Comparison of ENCODE assay signal across 10 cellular contexts in the genomic region with DNA sequence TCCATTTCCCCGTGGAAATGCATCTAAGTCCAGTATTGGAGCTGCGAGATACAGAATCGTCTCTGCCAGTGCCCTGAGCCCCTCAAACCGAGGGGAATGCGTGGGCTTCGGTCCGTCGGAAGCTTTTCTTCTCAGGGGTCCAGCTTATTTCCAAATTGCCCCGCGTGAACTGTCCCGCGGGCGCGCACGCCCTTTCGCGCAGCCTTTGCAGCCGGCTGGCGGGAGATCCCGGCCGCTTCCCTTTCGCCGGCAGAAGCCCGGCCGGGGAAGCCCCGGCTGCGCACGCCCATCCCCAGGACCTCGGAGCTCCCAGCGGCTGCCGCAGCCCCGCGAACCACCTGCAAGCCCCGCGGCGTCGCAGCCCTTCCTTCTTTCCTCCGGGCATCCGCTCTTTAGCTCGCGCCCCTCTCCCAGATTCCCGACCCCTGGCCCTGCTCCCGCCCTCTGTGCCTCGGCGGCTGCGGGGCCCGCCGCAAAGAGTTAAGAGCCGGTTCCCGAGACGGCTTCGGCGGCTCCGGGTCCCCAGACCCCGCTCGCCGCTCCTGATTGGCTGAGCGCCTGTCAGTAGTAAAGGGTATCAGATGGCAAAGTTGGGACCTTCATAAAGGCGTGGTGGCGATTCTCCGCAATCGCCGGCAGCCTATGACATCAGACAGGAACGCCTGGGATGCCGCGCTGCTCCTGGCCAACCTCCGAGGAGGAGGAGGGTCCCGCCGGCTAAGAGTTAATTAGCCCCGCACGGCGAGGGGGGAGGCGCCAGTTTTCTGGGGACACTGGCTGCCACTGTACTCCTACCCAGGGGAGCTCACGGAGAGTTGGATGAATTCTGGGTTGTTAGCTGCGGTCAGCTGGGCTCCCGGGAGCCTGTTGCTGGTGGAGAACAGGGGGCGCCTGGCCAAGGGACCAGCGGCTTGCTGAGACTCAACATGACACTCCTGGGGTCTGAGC. TPM values are rescaled to one million over a fixed set of nuclear protein-coding genes. Genes with fewer than 3 reads are reported as not detected.
DNase-seq lines count a peak whose midpoint lies in the region; FAIRE-seq and TF ChIP-seq lines count a peak whose summit lies in the region.
"Had no signal": no experiment of that assay in that cellular context is flagged by ENCODE, and none has a peak within 500 bp of the region (broad histone marks: within the 10 kb centered on the region; RNA-seq: fewer than 3 reads in every experiment).

A gene with protein sequence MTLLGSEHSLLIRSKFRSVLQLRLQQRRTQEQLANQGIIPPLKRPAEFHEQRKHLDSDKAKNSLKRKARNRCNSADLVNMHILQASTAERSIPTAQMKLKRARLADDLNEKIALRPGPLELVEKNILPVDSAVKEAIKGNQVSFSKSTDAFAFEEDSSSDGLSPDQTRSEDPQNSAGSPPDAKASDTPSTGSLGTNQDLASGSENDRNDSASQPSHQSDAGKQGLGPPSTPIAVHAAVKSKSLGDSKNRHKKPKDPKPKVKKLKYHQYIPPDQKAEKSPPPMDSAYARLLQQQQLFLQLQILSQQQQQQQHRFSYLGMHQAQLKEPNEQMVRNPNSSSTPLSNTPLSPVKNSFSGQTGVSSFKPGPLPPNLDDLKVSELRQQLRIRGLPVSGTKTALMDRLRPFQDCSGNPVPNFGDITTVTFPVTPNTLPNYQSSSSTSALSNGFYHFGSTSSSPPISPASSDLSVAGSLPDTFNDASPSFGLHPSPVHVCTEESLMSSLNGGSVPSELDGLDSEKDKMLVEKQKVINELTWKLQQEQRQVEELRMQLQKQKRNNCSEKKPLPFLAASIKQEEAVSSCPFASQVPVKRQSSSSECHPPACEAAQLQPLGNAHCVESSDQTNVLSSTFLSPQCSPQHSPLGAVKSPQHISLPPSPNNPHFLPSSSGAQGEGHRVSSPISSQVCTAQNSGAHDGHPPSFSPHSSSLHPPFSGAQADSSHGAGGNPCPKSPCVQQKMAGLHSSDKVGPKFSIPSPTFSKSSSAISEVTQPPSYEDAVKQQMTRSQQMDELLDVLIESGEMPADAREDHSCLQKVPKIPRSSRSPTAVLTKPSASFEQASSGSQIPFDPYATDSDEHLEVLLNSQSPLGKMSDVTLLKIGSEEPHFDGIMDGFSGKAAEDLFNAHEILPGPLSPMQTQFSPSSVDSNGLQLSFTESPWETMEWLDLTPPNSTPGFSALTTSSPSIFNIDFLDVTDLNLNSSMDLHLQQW (plus strand): TSS at position 628 of the 948 bp plus-strand sequence. CDS start 299 bp downstream, at position 927.

- TF ChIP-seq EP300 in neural cell (conservative IDR thresholded peaks at IDR 0.05; ENCODE audit: poor library complexity, severe bottlenecking), result no peak

- peak within 1 kb of the TSS; percentile 8 for H2AFZ ChIP-seq in neural cell (ENCODE audit: low read depth, low read length)

- no peak for FAIRE-seq in GM19239 (lab: Jason Lieb, UNC)

- DNase-seq in M059J (ENCODE audit: low read depth) (peak; percentile 31), fibroblast of the aortic adventitia (ENCODE audit: low read depth) (peak; percentile 2), hypothalamus (lab: John Stamatoyannopoulos, UW) (no peak), GM19240 (ENCODE audit: insufficient read length, low spot score) (no peak), GM19239 (ENCODE audit: insufficient read length, low spot score) (no peak), NOMO-1 (lab: John Stamatoyannopoulos, UW; ENCODE audit: unreplicated experiment in 2 of 2) (no peak)

- TF ChIP-seq RAD21 in neural cell (conservative IDR thresholded peaks at IDR 0.05), result no peak

- H3K79me2 ChIP-seq in neural cell (replicated peaks; ENCODE audit: insufficient read depth, low read length), result no peaks in the 10 kb centered on the region

- no peaks in the 10 kb centered on the region for H3K9me2 ChIP-seq in neural cell (ENCODE audit: insufficient read depth, low read length)

- peak within 1 kb of the TSS; percentile 58 for H3K4me3 ChIP-seq in BLaER1
- H3K4me3 ChIP-seq in fibroblast of the aortic adventitia (ENCODE audit: low read depth, low read length), result peak within 1 kb of the TSS; percentile 58
- H3K4me3 ChIP-seq in neural cell (ENCODE audit: low read length), result peak within 1 kb of the TSS; percentile 70

- TF ChIP-seq CTCF in fibroblast of the aortic adventitia (IDR thresholded peaks at IDR 0.05; ENCODE audit: insufficient read depth, low read length) (no peak), neural cell (IDR thresholded peaks at IDR 0.05; ENCODE audit: poor library complexity, severe bottlenecking) (no peak)

- H3K27ac ChIP-seq in BLaER1, result no peak within 1 kb of the TSS
- H3K27ac ChIP-seq in neural cell (ENCODE audit: low read length), result no peak within 1 kb of the TSS
- H3K27ac ChIP-seq: neutrophil had no signal

- H3K9me3 ChIP-seq in BLaER1 (no peaks in the 10 kb centered on the region), neural cell (ENCODE audit: low read length) (no peaks in the 10 kb centered on the region)
- H3K9me3 ChIP-seq: neutrophil had no signal

- H3K27me3 ChIP-seq in BLaER1, result peaks cover 42% of the 10 kb centered on the region
- H3K27me3 ChIP-seq in neural cell (ENCODE audit: insufficient read depth, low read depth, low read length), result peaks cover 38% of the 10 kb centered on the region

- H3K4me1 ChIP-seq in BLaER1, result no peaks in the 10 kb centered on the region

- no peaks in the 10 kb centered on the region for H3K36me3 ChIP-seq in BLaER1
- H3K36me3 ChIP-seq in neural cell (ENCODE audit: insufficient read depth, low read length), result no peaks in the 10 kb centered on the region
- H3K36me3 ChIP-seq: neutrophil had no signal

- H4K20me1 ChIP-seq in BLaER1, result 0 out of 2 replicates have a peak, but pooled peaks cover 6% of the 10 kb centered on the region
- no peaks in the 10 kb centered on the region for H4K20me1 ChIP-seq in neural cell (ENCODE audit: insufficient read depth)

- H3F3A ChIP-seq in neural cell (ENCODE audit: insufficient read depth, low read length, poor library complexity, severe bottlenecking), result no peaks in the 10 kb centered on the region

- no peak within 1 kb of the TSS for H3K9ac ChIP-seq in BLaER1
- peak within 1 kb of the TSS; percentile 26 for H3K9ac ChIP-seq in neural cell (ENCODE audit: low read length)

- H3K4me2 ChIP-seq in BLaER1, result peak within 1 kb of the TSS; percentile 74
- H3K4me2 ChIP-seq in neural cell (ENCODE audit: low read length), result peak within 1 kb of the TSS; percentile 51

TF ChIP-seq in neural cell, 6 proteins besides CTCF, POLR2A, EP300 and RAD21:
- TF ChIP-seq, protein P1, sequence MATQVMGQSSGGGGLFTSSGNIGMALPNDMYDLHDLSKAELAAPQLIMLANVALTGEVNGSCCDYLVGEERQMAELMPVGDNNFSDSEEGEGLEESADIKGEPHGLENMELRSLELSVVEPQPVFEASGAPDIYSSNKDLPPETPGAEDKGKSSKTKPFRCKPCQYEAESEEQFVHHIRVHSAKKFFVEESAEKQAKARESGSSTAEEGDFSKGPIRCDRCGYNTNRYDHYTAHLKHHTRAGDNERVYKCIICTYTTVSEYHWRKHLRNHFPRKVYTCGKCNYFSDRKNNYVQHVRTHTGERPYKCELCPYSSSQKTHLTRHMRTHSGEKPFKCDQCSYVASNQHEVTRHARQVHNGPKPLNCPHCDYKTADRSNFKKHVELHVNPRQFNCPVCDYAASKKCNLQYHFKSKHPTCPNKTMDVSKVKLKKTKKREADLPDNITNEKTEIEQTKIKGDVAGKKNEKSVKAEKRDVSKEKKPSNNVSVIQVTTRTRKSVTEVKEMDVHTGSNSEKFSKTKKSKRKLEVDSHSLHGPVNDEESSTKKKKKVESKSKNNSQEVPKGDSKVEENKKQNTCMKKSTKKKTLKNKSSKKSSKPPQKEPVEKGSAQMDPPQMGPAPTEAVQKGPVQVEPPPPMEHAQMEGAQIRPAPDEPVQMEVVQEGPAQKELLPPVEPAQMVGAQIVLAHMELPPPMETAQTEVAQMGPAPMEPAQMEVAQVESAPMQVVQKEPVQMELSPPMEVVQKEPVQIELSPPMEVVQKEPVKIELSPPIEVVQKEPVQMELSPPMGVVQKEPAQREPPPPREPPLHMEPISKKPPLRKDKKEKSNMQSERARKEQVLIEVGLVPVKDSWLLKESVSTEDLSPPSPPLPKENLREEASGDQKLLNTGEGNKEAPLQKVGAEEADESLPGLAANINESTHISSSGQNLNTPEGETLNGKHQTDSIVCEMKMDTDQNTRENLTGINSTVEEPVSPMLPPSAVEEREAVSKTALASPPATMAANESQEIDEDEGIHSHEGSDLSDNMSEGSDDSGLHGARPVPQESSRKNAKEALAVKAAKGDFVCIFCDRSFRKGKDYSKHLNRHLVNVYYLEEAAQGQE (IDR thresholded peaks at IDR 0.05; ENCODE audit: borderline replicate concordance), result no peak
- TF ChIP-seq SMC3 (conservative IDR thresholded peaks at IDR 0.05; ENCODE audit: poor library complexity), result peak; percentile 28
- peak; percentile 25 for TF ChIP-seq MXI1 (conservative IDR thresholded peaks at IDR 0.05; ENCODE audit: poor library complexity, severe bottlenecking)

RNA-seq across cellular contexts. Expression of the gene that starts here (rescaled TPM):
- 1.5 and 1.8 TPM in 2 replicates for total RNA-seq in M059J (2014; rRNA removed; shearing (Covaris generic))
- total RNA-seq in fibroblast of the aortic adventitia (ENCODE audit: low replicate concordance), result 0.16 and 0.18 TPM in 2 replicates
- not detected in 2 replicates for polyA plus RNA-seq in neural cell
- polyA minus RNA-seq in neural cell, result not detected in 2 replicates
- total RNA-seq: T-helper 1 cell treated with Interleukin-12 subunit alpha and Interleukin-12 subunit beta and Interleukin-4 antibody, amounts not matched to agents 30 ng/mL and 1 ng/mL, for 36 hours had no signal

Comparison
In these comparisons a context has a peak if more than half of its experiments do, and no peak if none do; other contexts are left out.
1. Peak in DNase-seq and H3K4me3 ChIP-seq in fibroblast of the aortic adventitia; RNA of the gene not detected or under 1 TPM.